In the genomic region with DNA sequence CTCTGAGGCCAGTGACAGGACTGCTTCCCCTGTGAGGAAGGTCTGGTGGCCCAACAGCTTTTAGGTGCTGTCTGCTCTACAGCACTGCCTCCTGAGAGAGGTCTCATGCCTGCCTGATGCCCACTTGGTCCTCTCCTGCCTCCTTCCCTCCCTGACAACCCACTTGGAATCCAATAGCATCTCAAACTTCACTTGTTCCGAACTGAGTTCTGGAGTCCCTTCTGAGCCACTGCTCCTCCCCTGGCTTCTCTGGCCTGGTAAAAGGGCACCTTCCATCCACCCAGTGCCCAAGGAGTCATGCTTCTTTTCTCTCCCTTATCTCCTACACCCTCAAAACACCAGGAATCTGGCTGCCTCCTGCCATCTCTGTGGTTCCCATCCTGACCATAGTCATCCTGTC, we compare ENCODE assay signal across 12 cellular contexts. TPM values are rescaled to one million over a fixed set of nuclear protein-coding genes. Genes with fewer than 3 reads are reported as not detected.
DNase-seq lines count a peak whose midpoint lies in the region; ATAC-seq and TF ChIP-seq lines count a peak whose summit lies in the region.
"Had no signal": no experiment of that assay in that cellular context is flagged by ENCODE, and none has a peak within 500 bp of the region (broad histone marks: within the 10 kb centered on the region; RNA-seq: fewer than 3 reads in every experiment).

No MANE protein-coding gene starts in this region.

- H3K36me3 ChIP-seq in adipocyte (ENCODE audit: control insufficient read depth, insufficient read depth, low read length, severe bottlenecking), result no peaks in the 10 kb centered on the region
- H3K36me3 ChIP-seq: sigmoid colon, thoracic aorta had no signal

- H3K36me3 Mint-ChIP-seq in CD4-positive, alpha-beta T cell (ENCODE audit: low read depth), result no peaks in the 10 kb centered on the region
- H3K36me3 Mint-ChIP-seq in H9 (ENCODE audit: insufficient read depth in 1 of 3, low read depth in 3 of 3) (0 out of 7 replicates have a peak, but pooled peaks cover 0 to 5% (median 0%) of the 10 kb centered on the region in 3 experiments), neural crest cell (ENCODE audit: low read depth) (no peaks in the 10 kb centered on the region)

- no peak for DNase-seq in CD4-positive, alpha-beta T cell
- DNase-seq in H9 (no peak), adipocyte (ENCODE audit: low read depth) (no peak), neural crest cell (ENCODE audit: low read depth, low spot score) (no peak), NCI-H1105 (lab: John Stamatoyannopoulos, UW) (no peak), GM20000 (ENCODE audit: low spot score) (no peak)
- DNase-seq: amygdala; foreskin keratinocyte; NK-92 treated with Interleukin-12 subunit alpha and Interleukin-12 subunit beta, amount 100 ng/mL, for 24 hours; sigmoid colon had no signal

- no peak overlapping the region for H3K18ac ChIP-seq in H9 (ENCODE audit: insufficient read length, low read depth, low read length)

- no peak overlapping the region for H3K27ac ChIP-seq in CD4-positive, alpha-beta T cell (ENCODE audit: low read depth, low read length)
- H3K27ac ChIP-seq in H9 (ENCODE audit: insufficient read length, low read depth, low read length), result no peak overlapping the region
- H3K27ac ChIP-seq: foreskin keratinocyte, thoracic aorta had no signal

- no peak for ATAC-seq in CD4-positive, alpha-beta T cell (ENCODE audit: poor library complexity)
- no peak for ATAC-seq in GM21515 (IDR thresholded peaks at IDR 0.05; ENCODE audit: unreplicated experiment)
- ATAC-seq: foreskin keratinocyte had no signal

- no peaks in the 10 kb centered on the region for H3K27me3 ChIP-seq in CD4-positive, alpha-beta T cell (ENCODE audit: control insufficient read depth, insufficient read depth, low read length)
- H3K27me3 ChIP-seq in H9 (ENCODE audit: insufficient read depth, low read length) (no peaks in the 10 kb centered on the region), adipocyte (replicated peaks; ENCODE audit: control insufficient read depth, insufficient read depth, low read length) (no peaks in the 10 kb centered on the region)
- H3K27me3 ChIP-seq: foreskin keratinocyte, sigmoid colon had no signal

- no peaks in the 10 kb centered on the region for H3K27me3 Mint-ChIP-seq in CD4-positive, alpha-beta T cell
- H3K27me3 Mint-ChIP-seq in H9 (ENCODE audit: low read depth) (no peaks in the 10 kb centered on the region), neural crest cell (ENCODE audit: low read depth) (no peaks in the 10 kb centered on the region)

- no peak overlapping the region for H3K4me2 ChIP-seq in H9 (ENCODE audit: insufficient read depth, insufficient read length, low read length)

- H3K79me2 ChIP-seq in H9 (ENCODE audit: insufficient read depth, low read length), result no peaks in the 10 kb centered on the region; the same call in 1 of the 2 replicates

- H3K23me2 ChIP-seq in H9 (ENCODE audit: insufficient read length, low read depth, low read length, poor library complexity, severe bottlenecking), result peaks cover 13% of the 10 kb centered on the region

- no peak overlapping the region for H4K5ac ChIP-seq in H9 (ENCODE audit: insufficient read length, low read depth, low read length)

- H2BK15ac ChIP-seq in H9 (ENCODE audit: low read depth, low read length), result no peak overlapping the region

- no peak for TF ChIP-seq CTCF in CD4-positive, alpha-beta T cell (IDR thresholded peaks at IDR 0.05)
- TF ChIP-seq CTCF in H9 (conservative IDR thresholded peaks at IDR 0.05) (no peak), neural crest cell (conservative IDR thresholded peaks at IDR 0.05) (no peak), GM20000 (IDR thresholded peaks at IDR 0.05; ENCODE audit: extremely low read depth, missing control alignments) (no peak)

- no peak overlapping the region for H2BK20ac ChIP-seq in H9 (ENCODE audit: low read depth, low read length, poor library complexity, severe bottlenecking)

- H3K4me1 ChIP-seq in H9 (ENCODE audit: insufficient read depth, low read length) (no peaks in the 10 kb centered on the region), adipocyte (ENCODE audit: control insufficient read depth, insufficient read depth, low read length) (peaks cover 19% of the 10 kb centered on the region)

- POLR2A ChIA-PET in CD4-positive, alpha-beta T cell (lab: Charles Lee), result interaction anchor here (0.6 to 1.4 kb wide), 2 partner anchors 25 to 28 kb away, joined by 3 to 5 read pairs; partner anchors contain the start of gene AP5S1

- peak overlapping the region; percentile 95 for H3K4me3 Mint-ChIP-seq in CD4-positive, alpha-beta T cell
- peak overlapping the region; percentile 81 to 90; a peak in 4 of 5 replicates for H3K4me3 Mint-ChIP-seq in H9
- peak overlapping the region; percentile 91 for H3K4me3 Mint-ChIP-seq in neural crest cell

- H3T11ph ChIP-seq in H9 (ENCODE audit: low read length), result no peak overlapping the region

- H3K23ac ChIP-seq in H9 (ENCODE audit: insufficient read length, low read depth, low read length), result no peak overlapping the region

- intact Hi-C loops in CD4-positive, alpha-beta T cell (cut with DNase I, micrococcal nuclease), result loop anchor here in 1 of 2 experiments (5.0 kb wide), 1 partner anchor 81 kb away; the partner anchor contains the start of gene ADISSP

- H4K20me1 ChIP-seq in H9 (ENCODE audit: control insufficient read depth, insufficient read depth, insufficient read length), result no peaks in the 10 kb centered on the region

- no peak overlapping the region for H3K56ac ChIP-seq in H9 (ENCODE audit: insufficient read length, low read depth, low read length)

- H4K8ac ChIP-seq in H9 (replicated peaks; ENCODE audit: insufficient read length, low read depth, low read length), result no peak overlapping the region

- H2BK120ac ChIP-seq in H9 (ENCODE audit: low read depth, low read length, poor library complexity, severe bottlenecking), result no peak overlapping the region

- H3K4me1 Mint-ChIP-seq in CD4-positive, alpha-beta T cell (ENCODE audit: low read depth), result peaks cover 26% of the 10 kb centered on the region
- H3K4me1 Mint-ChIP-seq in H9 (peaks cover 7 to 10% of the 10 kb centered on the region in 2 experiments), neural crest cell (peaks cover 25% of the 10 kb centered on the region)

- H3K79me1 ChIP-seq in H9 (ENCODE audit: insufficient read depth, low read depth, low read length, poor library complexity, severe bottlenecking), result no peaks in the 10 kb centered on the region

- H3K9ac ChIP-seq in H9 (ENCODE audit: extremely low read depth, insufficient read length, low read length) (no peak overlapping the region), adipocyte (ENCODE audit: low read length) (peak overlapping the region; percentile 25)

- no peak overlapping the region for H4K91ac ChIP-seq in H9 (ENCODE audit: insufficient read length, low read depth, low read length)

- peak overlapping the region; percentile 92 for H3K27ac Mint-ChIP-seq in CD4-positive, alpha-beta T cell
- H3K27ac Mint-ChIP-seq in H9 (no peak overlapping the region), neural crest cell (ENCODE audit: unreplicated experiment) (peak overlapping the region; percentile 86)

- no peak overlapping the region for H2BK12ac ChIP-seq in H9 (ENCODE audit: insufficient read length, low read depth, low read length)

- CTCF ChIA-PET in CD4-positive, alpha-beta T cell (lab: Charles Lee), result interaction anchor here (0.7 kb wide), 1 partner anchor 71 kb away, joined by 3 read pairs; no protein-coding TSS in a partner anchor

- H3K4ac ChIP-seq in H9 (ENCODE audit: low read depth, low read length), result no peak overlapping the region

- no peak overlapping the region for H2BK5ac ChIP-seq in H9 (ENCODE audit: insufficient read length, low read length)

- H2AK5ac ChIP-seq in H9 (ENCODE audit: insufficient read length, low read length), result no peak overlapping the region

- H3K14ac ChIP-seq in H9 (ENCODE audit: insufficient read depth, low read length), result no peak overlapping the region

- no peaks in the 10 kb centered on the region for H3K9me3 ChIP-seq in CD4-positive, alpha-beta T cell (ENCODE audit: control insufficient read depth, low read length)
- H3K9me3 ChIP-seq in H9 (ENCODE audit: control insufficient read depth, low read depth, low read length) (no peaks in the 10 kb centered on the region), adipocyte (ENCODE audit: control insufficient read depth, low read length) (no peaks in the 10 kb centered on the region)
- H3K9me3 ChIP-seq: sigmoid colon, thoracic aorta had no signal

- no peak overlapping the region for H3K4me3 ChIP-seq in adipocyte (ENCODE audit: low read length)
- H3K4me3 ChIP-seq: sigmoid colon had no signal

- no CpG with 5 or more reads among the region's 1 CpG for WGBS in H9 (ENCODE audit: extremely low coverage, insufficient read length, low lambda C conversion rate)

- H2AFZ ChIP-seq in H9 (ENCODE audit: low read length), result no peak overlapping the region

- H3K9me3 Mint-ChIP-seq in CD4-positive, alpha-beta T cell, result no peaks in the 10 kb centered on the region
- H3K9me3 Mint-ChIP-seq in H9, result no peaks in the 10 kb centered on the region
- H3K9me3 Mint-ChIP-seq in neural crest cell, result no peaks in the 10 kb centered on the region

RNA-seq across cellular contexts. Expression of gene MAVS, which starts 1.9 kb away (rescaled TPM):
- total RNA-seq in CD4-positive, alpha-beta T cell, result 10 to 100 TPM; 13.6 to 14.7 TPM
- 24.2 and 24.3 TPM in 2 replicates for total RNA-seq in H9 (2021)
- 37.2 and 38.3 TPM in 2 replicates for total RNA-seq in neural crest cell

RNA-seq across cellular contexts. Expression of gene AP5S1, which starts 28.2 kb away (rescaled TPM):
- total RNA-seq in CD4-positive, alpha-beta T cell, result 1 to 10 TPM; 6.0 TPM
- total RNA-seq in H9 (2021) (3.9 and 4.1 TPM in 2 replicates), neural crest cell (9.3 and 12.8 TPM in 2 replicates)

RNA-seq across cellular contexts. Expression of gene PANK2, which starts 40.6 kb away (rescaled TPM):
- total RNA-seq in CD4-positive, alpha-beta T cell, result 10 to 100 TPM; 49.0 to 51.1 TPM
- total RNA-seq in H9 (2021) (61.0 and 65.4 TPM in 2 replicates), neural crest cell (65.4 and 66.9 TPM in 2 replicates)

RNA-seq across cellular contexts. Expression of gene CDC25B, which starts 52.5 kb away (rescaled TPM):
- 100 to 1,000 TPM; 144 TPM for total RNA-seq in CD4-positive, alpha-beta T cell
- total RNA-seq in H9 (2021) (22.9 and 24.0 TPM in 2 replicates), neural crest cell (46.5 and 47.5 TPM in 2 replicates)

Comparison
In these comparisons a context has a peak if more than half of its experiments do, and no peak if none do; other contexts are left out.
1. H3K27ac Mint-ChIP-seq: peak in CD4-positive, alpha-beta T cell (single experiment) and neural crest cell (single experiment); none in H9 (0 of 3).
2. Peak in every context shown above with its lines, with median percentiles within 50 percentile points of each other: H3K4me3 Mint-ChIP-seq.